In the genomic region with DNA sequence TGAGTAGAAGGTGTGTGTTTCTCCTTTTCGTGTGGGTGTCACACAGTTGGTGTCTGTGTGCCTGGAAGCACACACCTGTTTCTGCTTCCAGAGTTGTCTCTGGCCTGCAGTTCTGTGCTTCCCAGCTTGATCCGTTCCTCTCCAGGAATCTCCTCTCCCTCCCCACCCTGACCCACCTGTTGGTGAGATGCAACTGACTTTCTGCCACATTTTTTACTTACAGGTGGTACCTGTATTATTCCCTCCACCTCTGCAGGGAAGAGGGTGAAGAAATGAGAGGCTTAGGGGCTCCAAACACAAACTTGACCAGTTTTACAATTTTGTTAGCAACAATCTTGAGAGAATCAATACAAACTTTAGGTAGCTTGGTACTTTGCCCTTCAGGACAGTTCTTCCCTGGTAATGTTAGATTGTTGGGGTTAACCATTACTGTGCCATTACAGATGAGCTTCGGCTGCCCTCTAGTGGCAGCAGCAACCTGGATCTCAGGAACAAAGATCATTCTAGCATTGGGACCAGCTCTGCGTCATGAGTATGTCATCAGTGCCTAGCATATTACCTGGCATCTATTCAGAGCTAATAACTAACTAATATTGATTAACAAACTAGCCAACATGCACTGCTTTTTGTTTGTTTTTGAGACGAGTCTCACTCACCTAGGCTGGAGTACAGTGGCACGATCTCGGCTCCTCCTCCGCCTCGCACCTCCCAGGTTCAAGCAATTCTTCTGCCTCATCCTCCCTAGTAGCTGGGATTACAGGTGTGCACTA, we compare ENCODE assay signal across 1 cellular context.
TF ChIP-seq lines count a peak whose summit lies in the region.

No MANE protein-coding gene starts in this region.

TF ChIP-seq in liver, 16 proteins besides CTCF, POLR2A, EP300 and RAD21 (continued from another document):
- TF ChIP-seq YY1 (IDR thresholded peaks at IDR 0.05) (peak; percentile 47), SP1 (IDR thresholded peaks at IDR 0.05) (peak; percentile 83)
